In genomic region chr2:95273911-95274290, GRCh38 we compare ENCODE assay signal across 1 cellular context.
TF ChIP-seq lines count a peak whose summit lies in the region.

No MANE protein-coding gene starts in this region.

TF ChIP-seq in WTC11, 78 proteins besides CTCF, POLR2A, EP300 and RAD21 (continued from another document):
- TF ChIP-seq STAT6 (CRISPR knock-in tag; conservative IDR thresholded peaks at IDR 0.05; ENCODE audit: low read depth) (no peak), E2F4 (CRISPR knock-in tag; IDR thresholded peaks at IDR 0.05; ENCODE audit: borderline replicate concordance, low read depth) (no peak), CREM (CRISPR knock-in tag; IDR thresholded peaks at IDR 0.05) (no peak), NR2C2 (CRISPR knock-in tag; IDR thresholded peaks at IDR 0.05) (no peak), ZNF232 (CRISPR knock-in tag; IDR thresholded peaks at IDR 0.05) (no peak), NFYB (CRISPR knock-in tag; conservative IDR thresholded peaks at IDR 0.05; ENCODE audit: low read depth) (no peak), GTF2I (CRISPR knock-in tag; conservative IDR thresholded peaks at IDR 0.05) (no peak), ZMAT4 (CRISPR knock-in tag; IDR thresholded peaks at IDR 0.05) (no peak), FOXP4 (CRISPR knock-in tag; IDR thresholded peaks at IDR 0.05) (no peak), ZNF671 (CRISPR knock-in tag; IDR thresholded peaks at IDR 0.05) (no peak), ZNF263 (CRISPR knock-in tag; IDR thresholded peaks at IDR 0.05; ENCODE audit: low read depth) (no peak), MYBL2 (CRISPR knock-in tag; IDR thresholded peaks at IDR 0.05) (no peak)
TF ChIP-seq in WTC11: peak in this region for 0.
